Comparison of ENCODE assay signal across 29 cellular contexts in genomic region chr16:26360867-26361266, GRCh38.
"Had no signal": no experiment of that assay in that cellular context is flagged by ENCODE, and none has a peak within 500 bp of the region (broad histone marks: within the 10 kb centered on the region; RNA-seq: fewer than 3 reads in every experiment).

No MANE protein-coding gene starts in this region.

- H3K9me3 Mint-ChIP-seq: dendritic cell treated with granulocyte-macrophage colony-stimulating factor and Interleukin-4, amounts not matched to agents 40 ng/mL and 50 ng/mL, for 4 days; endodermal cell had no signal

- H3K27ac Mint-ChIP-seq: dendritic cell treated with granulocyte-macrophage colony-stimulating factor and Interleukin-4, amounts not matched to agents 40 ng/mL and 50 ng/mL, for 4 days; effector memory CD8-positive, alpha-beta T cell; endodermal cell had no signal

- FAIRE-seq: endometrium, endothelial cell of umbilical vein, frontal cortex had no signal

- H3K4me3 ChIP-seq: colonic mucosa, coronary artery, dorsolateral prefrontal cortex, esophagus muscularis mucosa, esophagus squamous epithelium, gastrocnemius medialis, gastroesophageal sphincter, heart left ventricle, heart right ventricle, hepatocyte had no signal

- H3K36me3 ChIP-seq: colonic mucosa, esophagus muscularis mucosa, esophagus squamous epithelium, gastrocnemius medialis, gastroesophageal sphincter, heart left ventricle, heart right ventricle had no signal

- H3K4me1 ChIP-seq: colonic mucosa, esophagus muscularis mucosa, esophagus squamous epithelium, foreskin keratinocyte, gastrocnemius medialis, gastroesophageal sphincter, heart left ventricle, heart right ventricle had no signal

- DNase-seq: colonic mucosa; cortex of kidney; dermis blood vessel endothelial cell; dorsolateral prefrontal cortex; effector CD4-positive, alpha-beta T cell; effector CD8-positive, alpha-beta T cell; effector memory CD4-positive, alpha-beta T cell; effector memory CD8-positive, alpha-beta T cell; endodermal cell; erythroblast; esophagus squamous epithelium; foreskin fibroblast; foreskin keratinocyte; foreskin melanocyte; gastrocnemius medialis; glutamatergic neuron; head of caudate nucleus; heart left ventricle; heart right ventricle had no signal

- H3K4me1 Mint-ChIP-seq: endodermal cell had no signal

- H3K4me2 ChIP-seq: hepatocyte had no signal

- H3K27me3 Mint-ChIP-seq: dendritic cell treated with granulocyte-macrophage colony-stimulating factor and Interleukin-4, amounts not matched to agents 40 ng/mL and 50 ng/mL, for 4 days had no signal

- H3K27ac ChIP-seq: colonic mucosa, coronary artery, dorsolateral prefrontal cortex, epithelial cell of prostate, esophagus muscularis mucosa, esophagus squamous epithelium, foreskin keratinocyte, gastrocnemius medialis, gastroesophageal sphincter, heart left ventricle, heart right ventricle, hepatocyte had no signal

- H3K9me3 ChIP-seq: colonic mucosa, esophagus squamous epithelium, gastrocnemius medialis had no signal

- H3K4me3 Mint-ChIP-seq: dendritic cell treated with granulocyte-macrophage colony-stimulating factor and Interleukin-4, amounts not matched to agents 40 ng/mL and 50 ng/mL, for 4 days; effector memory CD8-positive, alpha-beta T cell; endodermal cell had no signal

- ATAC-seq: effector memory CD8-positive, alpha-beta T cell; esophagus mucosa; foreskin keratinocyte; gastrocnemius medialis; gastroesophageal sphincter; heart left ventricle; heart right ventricle had no signal
